33 cellular contexts compared by ENCODE assay signal in the genomic region with DNA sequence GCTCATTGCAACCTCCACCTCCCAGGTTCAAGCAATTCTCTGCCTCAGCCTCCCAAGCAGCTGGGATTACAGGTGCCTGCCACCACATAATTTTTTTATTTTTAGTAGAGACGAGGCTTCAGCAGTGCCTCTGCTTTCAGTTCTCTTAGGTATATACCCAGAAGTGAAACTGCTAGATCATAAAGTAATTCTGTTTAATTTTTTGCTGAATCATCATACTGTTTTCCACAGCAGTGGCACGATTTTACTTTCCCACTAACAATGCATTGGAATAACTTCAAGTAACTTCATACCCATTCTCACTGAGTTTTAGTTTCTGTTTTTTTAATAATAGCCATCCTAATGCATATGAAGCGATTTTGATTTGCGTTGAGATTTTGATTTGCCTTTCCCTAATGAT.
"Had no signal": no experiment of that assay in that cellular context is flagged by ENCODE, and none has a peak within 500 bp of the region (broad histone marks: within the 10 kb centered on the region; RNA-seq: fewer than 3 reads in every experiment).

No MANE protein-coding gene starts in this region.

- H3K4me1 ChIP-seq: ascending aorta, Peyer's patch, SJSA1 had no signal

- H3K36me3 ChIP-seq: ascending aorta, cardiac muscle cell, Peyer's patch, SJSA1 had no signal

- ATAC-seq: activated CD4-positive, CD25-positive, alpha-beta regulatory T cell treated with anti-CD3 and anti-CD28 coated beads, Interleukin-2, amount 50 U/mL, for 24 hours; activated CD8-positive, alpha-beta T cell treated with anti-CD3 and anti-CD28 coated beads for 36 hours; PC-3; WTC11 had no signal

- H3K9me3 Mint-ChIP-seq: activated CD8-positive, alpha-beta T cell treated with anti-CD3 and anti-CD28 coated beads for 36 hours; activated naive CD4-positive, alpha-beta T cell treated with anti-CD3 and anti-CD28 coated beads, Interleukin-2, amount 50 U/mL, for 24 hours; activated T-cell treated with anti-CD3 and anti-CD28 coated beads, Interleukin-2, amount 50 U/mL, for 24 hours; activated T-helper 2 cell treated with anti-CD3 and anti-CD28 coated beads, Interferon-gamma antibody, Interleukin-2, Interleukin-4, amounts not matched to agents 10 μg/mL and 5 μg/mL and 100 μg/mL, durations not matched to agents 14 hours and 24 hours and 36 hours; central memory CD8-positive, alpha-beta T cell; T-helper 2 cell treated with Interferon-gamma antibody and Interleukin-4, amounts not matched to agents 5 μg/mL and 100 μg/mL, for 36 hours had no signal

- H3K4me3 Mint-ChIP-seq: activated CD8-positive, alpha-beta T cell treated with anti-CD3 and anti-CD28 coated beads for 36 hours; activated naive CD4-positive, alpha-beta T cell treated with anti-CD3 and anti-CD28 coated beads, Interleukin-2, amount 50 U/mL, for 24 hours; activated naive CD8-positive, alpha-beta T cell treated with anti-CD3 and anti-CD28 coated beads, Interleukin-2, amount 10 ng/mL, durations not matched to agents 7 days and 5 days; activated T-cell treated with anti-CD3 and anti-CD28 coated beads, Interleukin-2, amount 50 U/mL, for 24 hours; central memory CD8-positive, alpha-beta T cell; T-helper 1 cell treated with Interleukin-12 subunit alpha and Interleukin-12 subunit beta and Interleukin-4 antibody, amounts not matched to agents 30 μg/mL and 1 μg/mL, for 36 hours; T-helper 2 cell treated with Interferon-gamma antibody and Interleukin-4, amounts not matched to agents 5 μg/mL and 100 μg/mL, for 36 hours; WTC11 had no signal

- H3K4me2 ChIP-seq: SK-N-SH had no signal

- H3K27ac ChIP-seq: ascending aorta, cardiac muscle cell, Peyer's patch, SJSA1 had no signal

- H3K4me3 ChIP-seq: ascending aorta, cardiac muscle cell, Peyer's patch, SJSA1 had no signal

- H3K27me3 ChIP-seq: ascending aorta, cardiac muscle cell, Peyer's patch, SJSA1 had no signal

- H3K9me2 ChIP-seq: SK-N-SH had no signal

- H3K27me3 Mint-ChIP-seq: activated naive CD4-positive, alpha-beta T cell treated with anti-CD3 and anti-CD28 coated beads, Interleukin-2, amount 50 U/mL, for 24 hours; activated naive CD8-positive, alpha-beta T cell treated with anti-CD3 and anti-CD28 coated beads, Interleukin-2, amount 10 ng/mL, durations not matched to agents 7 days and 5 days had no signal

- H3K9ac ChIP-seq: SK-N-SH had no signal

- DNase-seq: activated CD4-positive, alpha-beta T cell treated with anti-CD3 and anti-CD28 coated beads for 4 hours; activated CD4-positive, alpha-beta T cell treated with anti-CD3 and anti-CD28 coated beads, Interleukin-2, amount 50 U/mL, for 1 hour; activated CD8-positive, alpha-beta T cell treated with anti-CD3 and anti-CD28 coated beads for 36 hours; activated gamma-delta T cell; activated naive CD4-positive, alpha-beta T cell treated with Interleukin-2 at 50 U/mL for 16 hours; activated naive CD8-positive, alpha-beta T cell treated with anti-CD3 and anti-CD28 coated beads, Interleukin-2, amount 10 ng/mL, durations not matched to agents 7 days and 5 days; activated T-cell treated with anti-CD3 and anti-CD28 coated beads, Interleukin-2, amount 50 U/mL, for 24 hours; amygdala; NCI-H1105; NCI-H1436; NCI-H1694; NCI-H1930; NCI-H2081 treated with DMSO at 0.1 percent for 48 hours; NCI-H226; NCI-H446 treated with DMSO at 0.1 percent for 48 hours; NCI-H524; NCI-H69; NCI-H82; PC-3; Peyer's patch; RPMI8226; SHP77 treated with DMSO at 0.1 percent for 48 hours; SK-N-SH had no signal

- H3K27ac Mint-ChIP-seq: activated CD8-positive, alpha-beta T cell treated with anti-CD3 and anti-CD28 coated beads for 36 hours; activated naive CD4-positive, alpha-beta T cell treated with anti-CD3 and anti-CD28 coated beads, Interleukin-2, amount 50 U/mL, for 24 hours; activated naive CD8-positive, alpha-beta T cell treated with anti-CD3 and anti-CD28 coated beads, Interleukin-2, amount 10 ng/mL, durations not matched to agents 7 days and 5 days; activated T-cell treated with anti-CD3 and anti-CD28 coated beads, Interleukin-2, amount 50 U/mL, for 24 hours; activated T-helper 2 cell treated with anti-CD3 and anti-CD28 coated beads, Interferon-gamma antibody, Interleukin-2, Interleukin-4, amounts not matched to agents 10 μg/mL and 5 μg/mL and 100 μg/mL, durations not matched to agents 14 hours and 24 hours and 36 hours; T-helper 1 cell treated with Interleukin-12 subunit alpha and Interleukin-12 subunit beta and Interleukin-4 antibody, amounts not matched to agents 30 μg/mL and 1 μg/mL, for 36 hours; T-helper 2 cell treated with Interferon-gamma antibody and Interleukin-4, amounts not matched to agents 5 μg/mL and 100 μg/mL, for 36 hours; WTC11 had no signal

- H3K4me1 Mint-ChIP-seq: activated naive CD4-positive, alpha-beta T cell treated with anti-CD3 and anti-CD28 coated beads, Interleukin-2, amount 50 U/mL, for 24 hours; activated naive CD8-positive, alpha-beta T cell treated with anti-CD3 and anti-CD28 coated beads, Interleukin-2, amount 10 ng/mL, durations not matched to agents 7 days and 5 days; central memory CD8-positive, alpha-beta T cell had no signal

- H3K36me3 Mint-ChIP-seq: activated naive CD4-positive, alpha-beta T cell treated with anti-CD3 and anti-CD28 coated beads, Interleukin-2, amount 50 U/mL, for 24 hours; activated naive CD8-positive, alpha-beta T cell treated with anti-CD3 and anti-CD28 coated beads, Interleukin-2, amount 10 ng/mL, durations not matched to agents 7 days and 5 days had no signal

- H3K9me3 ChIP-seq: ascending aorta, Peyer's patch, SJSA1, SK-N-SH had no signal
